In genomic region chr17:50944054-50944901, GRCh38 we compare ENCODE assay signal across 7 cellular contexts.
DNase-seq lines count a peak whose midpoint lies in the region; ATAC-seq and TF ChIP-seq lines count a peak whose summit lies in the region.

No MANE protein-coding gene starts in this region.

- peak overlapping the region; percentile 37 for H3K4me3 ChIP-seq in lung

- TF ChIP-seq CTCF in lung (IDR thresholded peaks at IDR 0.05; ENCODE audit: control extremely low read depth, extremely low read depth): no peak

- WGBS in lung, 2 donors: 3 to 5% methylated on average over 46 to 61 of the region's 61 CpGs

- DNase-seq in NCI-H2107 treated with DMSO at 0.1 percent for 48 hours (lab: John Stamatoyannopoulos, UW; ENCODE audit: unreplicated experiment) (peak; percentile 59), ecto neural progenitor cell (ENCODE audit: low spot score) (peak; percentile 83), lung (ENCODE audit: low spot score) (peak; percentile 81)
- DNase-seq in activated CD4-positive, alpha-beta T cell treated with anti-CD3 and anti-CD28 coated beads for 48 hours: peak; percentile 85
- peak; percentile 46 to 81 (median 58) for DNase-seq in stimulated activated CD4-positive, alpha-beta T cell treated with anti-CD3 and anti-CD28 coated beads, TNF-alpha, amount 100 ng/mL, for 24 hours (ENCODE audit: low read depth in 3 of 3)

- peak; percentile 46 for ATAC-seq in GM21390 (IDR thresholded peaks at IDR 0.05; ENCODE audit: unreplicated experiment)
- ATAC-seq in lung (ENCODE audit: insufficient read depth, low FRiP score): peak; percentile 75
- ATAC-seq in GM18502 (IDR thresholded peaks at IDR 0.05; ENCODE audit: poor library complexity, unreplicated experiment): no peak

- H3K4me1 ChIP-seq in lung (ENCODE audit: control insufficient read depth in 2 of 2, insufficient read depth in 2 of 2, low read length in 2 of 2): peaks cover 0 to 12% of the 10 kb centered on the region in 2 donors

- no peaks in the 10 kb centered on the region for H3K36me3 ChIP-seq in lung (ENCODE audit: control insufficient read depth in 2 of 2, insufficient read depth in 2 of 2, low read length in 2 of 2)

- H3K9me3 ChIP-seq in lung (ENCODE audit: control insufficient read depth in 2 of 2, insufficient read depth in 1 of 2, low read length in 1 of 2): no peaks in the 10 kb centered on the region

- peak overlapping the region; percentile 81 to 93 for H3K27ac ChIP-seq in lung (ENCODE audit: low read depth in 1 of 2, low read length in 1 of 2)

- no peaks in the 10 kb centered on the region for H3K27me3 ChIP-seq in lung (ENCODE audit: control insufficient read depth, insufficient read depth)
